2 cellular contexts compared by ENCODE assay signal in the genomic region with DNA sequence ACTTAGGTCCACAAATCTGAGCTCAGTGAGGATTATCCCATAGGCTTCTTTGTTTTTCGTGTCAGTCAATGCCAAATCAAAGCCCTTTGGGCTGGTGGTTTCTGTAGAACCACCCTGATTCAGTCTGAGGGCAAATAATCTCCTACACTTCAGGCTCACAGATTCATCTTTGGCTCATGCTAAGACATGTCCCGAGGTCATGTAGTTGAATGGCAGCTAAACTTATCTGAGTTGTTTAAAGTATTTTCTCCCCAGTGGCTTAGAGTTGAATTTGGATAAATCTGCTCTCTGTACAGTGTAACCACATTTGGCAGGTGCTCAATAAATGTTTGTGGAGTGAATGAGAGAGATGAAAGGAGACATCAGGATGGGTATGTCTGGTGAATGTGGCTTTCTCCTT.
TF ChIP-seq lines count a peak whose summit lies in the region.

No MANE protein-coding gene starts in this region.

TF ChIP-seq in liver, 16 proteins besides CTCF, POLR2A, EP300 and RAD21:
- TF ChIP-seq FOXA1 (IDR thresholded peaks at IDR 0.05) = no peak
- no peak for TF ChIP-seq HNF4G (IDR thresholded peaks at IDR 0.05)
- TF ChIP-seq SP1 (IDR thresholded peaks at IDR 0.05) = no peak
- no peak for TF ChIP-seq FOXA2 (IDR thresholded peaks at IDR 0.05)

TF ChIP-seq in HepG2, 621 proteins besides CTCF, POLR2A, EP300 and RAD21:
- no peak for TF ChIP-seq REPIN1 (CRISPR knock-in tag; IDR thresholded peaks at IDR 0.05; ENCODE audit: borderline replicate concordance, low read depth)
- TF ChIP-seq FOXK2 (IDR thresholded peaks at IDR 0.05) = no peak
- no peak for TF ChIP-seq KDM1A (CRISPR knock-in tag; IDR thresholded peaks at IDR 0.05)
- TF ChIP-seq ZMAT3 (CRISPR knock-in tag; conservative IDR thresholded peaks at IDR 0.05) = no peak
- no peak for TF ChIP-seq PRPF4 (IDR thresholded peaks at IDR 0.05; ENCODE audit: low read depth, low read length, poor library complexity, severe bottlenecking)
- TF ChIP-seq, protein P1, sequence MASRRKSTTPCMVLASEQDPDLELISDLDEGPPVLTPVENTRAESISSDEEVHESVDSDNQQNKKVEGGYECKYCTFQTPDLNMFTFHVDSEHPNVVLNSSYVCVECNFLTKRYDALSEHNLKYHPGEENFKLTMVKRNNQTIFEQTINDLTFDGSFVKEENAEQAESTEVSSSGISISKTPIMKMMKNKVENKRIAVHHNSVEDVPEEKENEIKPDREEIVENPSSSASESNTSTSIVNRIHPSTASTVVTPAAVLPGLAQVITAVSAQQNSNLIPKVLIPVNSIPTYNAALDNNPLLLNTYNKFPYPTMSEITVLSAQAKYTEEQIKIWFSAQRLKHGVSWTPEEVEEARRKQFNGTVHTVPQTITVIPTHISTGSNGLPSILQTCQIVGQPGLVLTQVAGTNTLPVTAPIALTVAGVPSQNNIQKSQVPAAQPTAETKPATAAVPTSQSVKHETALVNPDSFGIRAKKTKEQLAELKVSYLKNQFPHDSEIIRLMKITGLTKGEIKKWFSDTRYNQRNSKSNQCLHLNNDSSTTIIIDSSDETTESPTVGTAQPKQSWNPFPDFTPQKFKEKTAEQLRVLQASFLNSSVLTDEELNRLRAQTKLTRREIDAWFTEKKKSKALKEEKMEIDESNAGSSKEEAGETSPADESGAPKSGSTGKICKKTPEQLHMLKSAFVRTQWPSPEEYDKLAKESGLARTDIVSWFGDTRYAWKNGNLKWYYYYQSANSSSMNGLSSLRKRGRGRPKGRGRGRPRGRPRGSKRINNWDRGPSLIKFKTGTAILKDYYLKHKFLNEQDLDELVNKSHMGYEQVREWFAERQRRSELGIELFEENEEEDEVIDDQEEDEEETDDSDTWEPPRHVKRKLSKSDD (CRISPR knock-in tag; IDR thresholded peaks at IDR 0.05; ENCODE audit: low read depth) = no peak
- TF ChIP-seq, protein P2, sequence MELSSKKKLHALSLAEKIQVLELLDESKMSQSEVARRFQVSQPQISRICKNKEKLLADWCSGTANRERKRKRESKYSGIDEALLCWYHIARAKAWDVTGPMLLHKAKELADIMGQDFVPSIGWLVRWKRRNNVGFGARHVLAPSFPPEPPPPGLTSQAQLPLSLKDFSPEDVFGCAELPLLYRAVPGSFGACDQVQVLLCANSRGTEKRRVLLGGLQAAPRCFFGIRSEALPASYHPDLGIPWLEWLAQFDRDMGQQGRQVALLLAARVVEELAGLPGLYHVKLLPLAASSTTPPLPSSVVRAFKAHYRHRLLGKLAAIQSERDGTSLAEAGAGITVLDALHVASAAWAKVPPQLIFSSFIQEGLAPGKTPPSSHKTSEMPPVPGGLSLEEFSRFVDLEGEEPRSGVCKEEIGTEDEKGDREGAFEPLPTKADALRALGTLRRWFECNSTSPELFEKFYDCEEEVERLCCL (CRISPR knock-in tag; IDR thresholded peaks at IDR 0.05; ENCODE audit: borderline replicate concordance) = no peak
